ENCODE assay signal across 3 cellular contexts in genomic region chr14:35001624-35002023, GRCh38.
TF ChIP-seq lines count a peak whose summit lies in the region.

No MANE protein-coding gene starts in this region.

TF ChIP-seq in HepG2, 621 proteins besides CTCF, POLR2A, EP300 and RAD21:
- peak; percentile 98 to 99 for TF ChIP-seq MAFK (conservative IDR thresholded peaks at IDR 0.05 in 1 of 2, IDR thresholded peaks at IDR 0.05 in 1 of 2; ENCODE audit: low read length in 2 of 2)
- no peak for TF ChIP-seq MTERF4 (CRISPR knock-in tag; IDR thresholded peaks at IDR 0.05)
- no peak for TF ChIP-seq ZNF768 (CRISPR knock-in tag; IDR thresholded peaks at IDR 0.05)
- peak; percentile 98 for TF ChIP-seq MAFF (IDR thresholded peaks at IDR 0.05; ENCODE audit: low read depth, low read length)

TF ChIP-seq in IMR-90, 13 proteins besides CTCF, POLR2A, EP300 and RAD21:
- TF ChIP-seq, protein P1, sequence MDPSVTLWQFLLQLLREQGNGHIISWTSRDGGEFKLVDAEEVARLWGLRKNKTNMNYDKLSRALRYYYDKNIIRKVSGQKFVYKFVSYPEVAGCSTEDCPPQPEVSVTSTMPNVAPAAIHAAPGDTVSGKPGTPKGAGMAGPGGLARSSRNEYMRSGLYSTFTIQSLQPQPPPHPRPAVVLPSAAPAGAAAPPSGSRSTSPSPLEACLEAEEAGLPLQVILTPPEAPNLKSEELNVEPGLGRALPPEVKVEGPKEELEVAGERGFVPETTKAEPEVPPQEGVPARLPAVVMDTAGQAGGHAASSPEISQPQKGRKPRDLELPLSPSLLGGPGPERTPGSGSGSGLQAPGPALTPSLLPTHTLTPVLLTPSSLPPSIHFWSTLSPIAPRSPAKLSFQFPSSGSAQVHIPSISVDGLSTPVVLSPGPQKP (IDR thresholded peaks at IDR 0.05; ENCODE audit: borderline replicate concordance, low read depth, low read length): no peak
- no peak for TF ChIP-seq RFX5 (IDR thresholded peaks at IDR 0.05; ENCODE audit: low read depth, low read length)
- TF ChIP-seq MAFK (IDR thresholded peaks at IDR 0.05; ENCODE audit: low read depth, low read length): peak; percentile 93
TF ChIP-seq in IMR-90: peak in this region for 1.

TF ChIP-seq in K562, 482 proteins besides CTCF, POLR2A, EP300 and RAD21:
- TF ChIP-seq ZNF316 (IDR thresholded peaks at IDR 0.05) (peak; percentile 78), RUNX1 (IDR thresholded peaks at IDR 0.05; ENCODE audit: low read depth) (no peak), C11orf30 (IDR thresholded peaks at IDR 0.05; ENCODE audit: low read depth) (peak; percentile 60), ZNF165 (CRISPR knock-in tag; IDR thresholded peaks at IDR 0.05; ENCODE audit: borderline replicate concordance) (no peak), MAFG (tag; conservative IDR thresholded peaks at IDR 0.05) (peak; percentile 68), MAFK (IDR thresholded peaks at IDR 0.05; ENCODE audit: low read length) (peak; percentile 72), MAFF (IDR thresholded peaks at IDR 0.05; ENCODE audit: low read length) (peak; percentile 79)
TF ChIP-seq in K562: peak in this region for 5.
